Comparison of ENCODE assay signal across 1 cellular context in the genomic region with DNA sequence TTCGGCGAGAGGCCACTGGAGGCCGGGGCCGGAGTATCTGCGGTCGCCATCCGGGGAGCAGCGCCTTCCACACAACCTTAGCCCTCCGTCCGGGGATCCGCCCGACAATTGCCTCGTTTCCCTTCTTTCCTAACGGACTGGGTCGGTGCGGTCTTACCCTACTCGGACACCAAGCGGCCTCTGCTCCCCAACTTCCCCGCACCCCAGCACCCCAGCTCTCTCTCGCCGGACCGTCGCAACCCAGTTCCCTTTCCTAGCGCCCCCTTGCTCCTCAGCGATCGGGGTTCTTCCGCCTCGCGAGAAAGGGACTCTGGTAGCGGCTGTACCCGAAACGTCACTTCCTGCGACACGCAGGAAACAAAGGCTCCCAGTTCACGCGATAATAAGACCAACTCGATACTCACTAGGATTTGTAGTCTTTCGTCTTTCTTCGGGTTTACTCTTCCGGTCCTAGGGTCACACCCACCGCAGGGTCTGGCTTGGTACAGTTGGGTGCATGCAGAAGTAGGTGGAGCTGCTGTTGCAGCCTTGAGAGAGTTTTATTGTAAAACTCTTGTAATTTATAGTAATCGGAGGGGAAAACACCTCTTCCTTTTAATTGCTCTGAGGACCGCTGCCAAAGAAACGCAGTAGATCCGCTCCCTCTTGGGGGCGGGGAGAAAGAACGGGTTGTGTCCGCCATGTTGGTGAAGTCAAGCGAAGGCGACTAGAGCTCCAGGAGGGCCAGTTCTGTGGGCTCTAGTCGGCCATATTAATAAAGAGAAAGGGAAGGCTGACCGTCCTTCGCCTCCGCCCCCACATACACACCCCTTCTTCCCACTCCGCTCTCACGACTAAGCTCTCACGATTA.
A peak's percentile ranks its signal among the peaks of the same experiment; 100 is the strongest.
TF ChIP-seq lines count a peak whose summit lies in the region.

A gene (plus strand): TSS at position 741 of the 850 bp plus-strand sequence. CDS start 209 bp downstream, outside the sequence.
A gene with protein sequence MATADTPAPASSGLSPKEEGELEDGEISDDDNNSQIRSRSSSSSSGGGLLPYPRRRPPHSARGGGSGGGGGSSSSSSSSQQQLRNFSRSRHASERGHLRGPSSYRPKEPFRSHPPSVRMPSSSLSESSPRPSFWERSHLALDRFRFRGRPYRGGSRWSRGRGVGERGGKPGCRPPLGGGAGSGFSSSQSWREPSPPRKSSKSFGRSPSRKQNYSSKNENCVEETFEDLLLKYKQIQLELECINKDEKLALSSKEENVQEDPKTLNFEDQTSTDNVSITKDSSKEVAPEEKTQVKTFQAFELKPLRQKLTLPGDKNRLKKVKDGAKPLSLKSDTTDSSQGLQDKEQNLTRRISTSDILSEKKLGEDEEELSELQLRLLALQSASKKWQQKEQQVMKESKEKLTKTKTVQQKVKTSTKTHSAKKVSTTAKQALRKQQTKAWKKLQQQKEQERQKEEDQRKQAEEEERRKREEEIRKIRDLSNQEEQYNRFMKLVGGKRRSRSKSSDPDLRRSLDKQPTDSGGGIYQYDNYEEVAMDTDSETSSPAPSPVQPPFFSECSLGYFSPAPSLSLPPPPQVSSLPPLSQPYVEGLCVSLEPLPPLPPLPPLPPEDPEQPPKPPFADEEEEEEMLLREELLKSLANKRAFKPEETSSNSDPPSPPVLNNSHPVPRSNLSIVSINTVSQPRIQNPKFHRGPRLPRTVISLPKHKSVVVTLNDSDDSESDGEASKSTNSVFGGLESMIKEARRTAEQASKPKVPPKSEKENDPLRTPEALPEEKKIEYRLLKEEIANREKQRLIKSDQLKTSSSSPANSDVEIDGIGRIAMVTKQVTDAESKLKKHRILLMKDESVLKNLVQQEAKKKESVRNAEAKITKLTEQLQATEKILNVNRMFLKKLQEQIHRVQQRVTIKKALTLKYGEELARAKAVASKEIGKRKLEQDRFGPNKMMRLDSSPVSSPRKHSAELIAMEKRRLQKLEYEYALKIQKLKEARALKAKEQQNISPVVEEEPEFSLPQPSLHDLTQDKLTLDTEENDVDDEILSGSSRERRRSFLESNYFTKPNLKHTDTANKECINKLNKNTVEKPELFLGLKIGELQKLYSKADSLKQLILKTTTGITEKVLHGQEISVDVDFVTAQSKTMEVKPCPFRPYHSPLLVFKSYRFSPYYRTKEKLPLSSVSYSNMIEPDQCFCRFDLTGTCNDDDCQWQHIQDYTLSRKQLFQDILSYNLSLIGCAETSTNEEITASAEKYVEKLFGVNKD (N-terminal part only) (minus strand): TSS at position 288 of the 850 bp plus-strand sequence. CDS start 238 bp downstream, at position 50.

TF ChIP-seq in HepG2, 621 proteins besides CTCF, POLR2A, EP300 and RAD21 (continued from another document and continues in another):
- no peak for TF ChIP-seq ZNF737 (CRISPR knock-in tag; IDR thresholded peaks at IDR 0.05; ENCODE audit: borderline replicate concordance)
- no peak for TF ChIP-seq ZNF782 (CRISPR knock-in tag; IDR thresholded peaks at IDR 0.05; ENCODE audit: borderline replicate concordance)
- TF ChIP-seq ZNF678 (CRISPR knock-in tag; IDR thresholded peaks at IDR 0.05), result no peak
- no peak for TF ChIP-seq RARA (CRISPR knock-in tag; IDR thresholded peaks at IDR 0.05)
- TF ChIP-seq MTF1 (CRISPR knock-in tag; IDR thresholded peaks at IDR 0.05), result no peak
- TF ChIP-seq ZBTB8A (CRISPR knock-in tag; IDR thresholded peaks at IDR 0.05; ENCODE audit: borderline replicate concordance, low read depth), result 0 out of 2 replicates have a peak, but pooled peaks have one; percentile 7
- no peak for TF ChIP-seq ZNF207 (IDR thresholded peaks at IDR 0.05; ENCODE audit: borderline replicate concordance)
- no peak for TF ChIP-seq ZNF713 (CRISPR knock-in tag; IDR thresholded peaks at IDR 0.05)
- TF ChIP-seq RELA (CRISPR knock-in tag; IDR thresholded peaks at IDR 0.05), result no peak
- peak; percentile 90 for TF ChIP-seq KAT8 (CRISPR knock-in tag; IDR thresholded peaks at IDR 0.05)
- peak; percentile 18; the same call in 1 of the 2 replicates for TF ChIP-seq CBX5 (CRISPR knock-in tag; IDR thresholded peaks at IDR 0.05; ENCODE audit: borderline replicate concordance)
- TF ChIP-seq, protein P1, sequence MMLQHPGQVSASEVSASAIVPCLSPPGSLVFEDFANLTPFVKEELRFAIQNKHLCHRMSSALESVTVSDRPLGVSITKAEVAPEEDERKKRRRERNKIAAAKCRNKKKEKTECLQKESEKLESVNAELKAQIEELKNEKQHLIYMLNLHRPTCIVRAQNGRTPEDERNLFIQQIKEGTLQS (CRISPR knock-in tag; IDR thresholded peaks at IDR 0.05), result no peak; the same call in 1 of the 2 replicates
- TF ChIP-seq, protein P2, sequence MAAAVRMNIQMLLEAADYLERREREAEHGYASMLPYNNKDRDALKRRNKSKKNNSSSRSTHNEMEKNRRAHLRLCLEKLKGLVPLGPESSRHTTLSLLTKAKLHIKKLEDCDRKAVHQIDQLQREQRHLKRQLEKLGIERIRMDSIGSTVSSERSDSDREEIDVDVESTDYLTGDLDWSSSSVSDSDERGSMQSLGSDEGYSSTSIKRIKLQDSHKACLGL (CRISPR knock-in tag; IDR thresholded peaks at IDR 0.05), result no peak; the same call in 1 of the 2 replicates
- TF ChIP-seq NFKBIZ (CRISPR knock-in tag; IDR thresholded peaks at IDR 0.05), result no peak
- TF ChIP-seq IRF2 (CRISPR knock-in tag; IDR thresholded peaks at IDR 0.05), result peak; percentile 74
- TF ChIP-seq, protein P3, sequence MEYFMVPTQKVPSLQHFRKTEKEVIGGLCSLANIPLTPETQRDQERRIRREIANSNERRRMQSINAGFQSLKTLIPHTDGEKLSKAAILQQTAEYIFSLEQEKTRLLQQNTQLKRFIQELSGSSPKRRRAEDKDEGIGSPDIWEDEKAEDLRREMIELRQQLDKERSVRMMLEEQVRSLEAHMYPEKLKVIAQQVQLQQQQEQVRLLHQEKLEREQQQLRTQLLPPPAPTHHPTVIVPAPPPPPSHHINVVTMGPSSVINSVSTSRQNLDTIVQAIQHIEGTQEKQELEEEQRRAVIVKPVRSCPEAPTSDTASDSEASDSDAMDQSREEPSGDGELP (IDR thresholded peaks at IDR 0.05; ENCODE audit: borderline replicate concordance, low read depth), result peak; percentile 19; the same call in 1 of the 2 replicates
- TF ChIP-seq, protein P4, sequence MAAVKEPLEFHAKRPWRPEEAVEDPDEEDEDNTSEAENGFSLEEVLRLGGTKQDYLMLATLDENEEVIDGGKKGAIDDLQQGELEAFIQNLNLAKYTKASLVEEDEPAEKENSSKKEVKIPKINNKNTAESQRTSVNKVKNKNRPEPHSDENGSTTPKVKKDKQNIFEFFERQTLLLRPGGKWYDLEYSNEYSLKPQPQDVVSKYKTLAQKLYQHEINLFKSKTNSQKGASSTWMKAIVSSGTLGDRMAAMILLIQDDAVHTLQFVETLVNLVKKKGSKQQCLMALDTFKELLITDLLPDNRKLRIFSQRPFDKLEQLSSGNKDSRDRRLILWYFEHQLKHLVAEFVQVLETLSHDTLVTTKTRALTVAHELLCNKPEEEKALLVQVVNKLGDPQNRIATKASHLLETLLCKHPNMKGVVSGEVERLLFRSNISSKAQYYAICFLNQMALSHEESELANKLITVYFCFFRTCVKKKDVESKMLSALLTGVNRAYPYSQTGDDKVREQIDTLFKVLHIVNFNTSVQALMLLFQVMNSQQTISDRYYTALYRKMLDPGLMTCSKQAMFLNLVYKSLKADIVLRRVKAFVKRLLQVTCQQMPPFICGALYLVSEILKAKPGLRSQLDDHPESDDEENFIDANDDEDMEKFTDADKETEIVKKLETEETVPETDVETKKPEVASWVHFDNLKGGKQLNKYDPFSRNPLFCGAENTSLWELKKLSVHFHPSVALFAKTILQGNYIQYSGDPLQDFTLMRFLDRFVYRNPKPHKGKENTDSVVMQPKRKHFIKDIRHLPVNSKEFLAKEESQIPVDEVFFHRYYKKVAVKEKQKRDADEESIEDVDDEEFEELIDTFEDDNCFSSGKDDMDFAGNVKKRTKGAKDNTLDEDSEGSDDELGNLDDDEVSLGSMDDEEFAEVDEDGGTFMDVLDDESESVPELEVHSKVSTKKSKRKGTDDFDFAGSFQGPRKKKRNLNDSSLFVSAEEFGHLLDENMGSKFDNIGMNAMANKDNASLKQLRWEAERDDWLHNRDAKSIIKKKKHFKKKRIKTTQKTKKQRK (IDR thresholded peaks at IDR 0.05; ENCODE audit: low read length), result no peak
- 0 out of 2 replicates have a peak, but pooled peaks have one; percentile 42 for TF ChIP-seq NAIF1 (CRISPR knock-in tag; IDR thresholded peaks at IDR 0.05; ENCODE audit: borderline replicate concordance)
- peak; percentile 29; the same call in 1 of the 2 replicates for TF ChIP-seq ZNF589 (CRISPR knock-in tag; conservative IDR thresholded peaks at IDR 0.05)
- TF ChIP-seq, protein P5, sequence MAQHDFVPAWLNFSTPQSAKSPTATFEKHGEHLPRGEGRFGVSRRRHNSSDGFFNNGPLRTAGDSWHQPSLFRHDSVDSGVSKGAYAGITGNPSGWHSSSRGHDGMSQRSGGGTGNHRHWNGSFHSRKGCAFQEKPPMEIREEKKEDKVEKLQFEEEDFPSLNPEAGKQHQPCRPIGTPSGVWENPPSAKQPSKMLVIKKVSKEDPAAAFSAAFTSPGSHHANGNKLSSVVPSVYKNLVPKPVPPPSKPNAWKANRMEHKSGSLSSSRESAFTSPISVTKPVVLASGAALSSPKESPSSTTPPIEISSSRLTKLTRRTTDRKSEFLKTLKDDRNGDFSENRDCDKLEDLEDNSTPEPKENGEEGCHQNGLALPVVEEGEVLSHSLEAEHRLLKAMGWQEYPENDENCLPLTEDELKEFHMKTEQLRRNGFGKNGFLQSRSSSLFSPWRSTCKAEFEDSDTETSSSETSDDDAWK (CRISPR knock-in tag; IDR thresholded peaks at IDR 0.05), result no peak
- TF ChIP-seq TEAD3 (CRISPR knock-in tag; optimal IDR thresholded peaks at IDR 0.05; ENCODE audit: borderline replicate concordance), result peak; percentile 23
- TF ChIP-seq, protein P6, sequence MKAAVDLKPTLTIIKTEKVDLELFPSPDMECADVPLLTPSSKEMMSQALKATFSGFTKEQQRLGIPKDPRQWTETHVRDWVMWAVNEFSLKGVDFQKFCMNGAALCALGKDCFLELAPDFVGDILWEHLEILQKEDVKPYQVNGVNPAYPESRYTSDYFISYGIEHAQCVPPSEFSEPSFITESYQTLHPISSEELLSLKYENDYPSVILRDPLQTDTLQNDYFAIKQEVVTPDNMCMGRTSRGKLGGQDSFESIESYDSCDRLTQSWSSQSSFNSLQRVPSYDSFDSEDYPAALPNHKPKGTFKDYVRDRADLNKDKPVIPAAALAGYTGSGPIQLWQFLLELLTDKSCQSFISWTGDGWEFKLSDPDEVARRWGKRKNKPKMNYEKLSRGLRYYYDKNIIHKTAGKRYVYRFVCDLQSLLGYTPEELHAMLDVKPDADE (CRISPR knock-in tag; IDR thresholded peaks at IDR 0.05), result no peak
- no peak for TF ChIP-seq NKX3-1 (CRISPR knock-in tag; IDR thresholded peaks at IDR 0.05)
- no peak for TF ChIP-seq U2AF1 (optimal IDR thresholded peaks at IDR 0.05; ENCODE audit: low read depth, low read length)
- TF ChIP-seq TARDBP (CRISPR knock-in tag; IDR thresholded peaks at IDR 0.05), result peak; percentile 59
- TF ChIP-seq, protein P7, sequence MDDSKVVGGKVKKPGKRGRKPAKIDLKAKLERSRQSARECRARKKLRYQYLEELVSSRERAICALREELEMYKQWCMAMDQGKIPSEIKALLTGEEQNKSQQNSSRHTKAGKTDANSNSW (CRISPR knock-in tag; IDR thresholded peaks at IDR 0.05; ENCODE audit: borderline replicate concordance), result no peak; the same call in 1 of the 2 replicates
- no peak for TF ChIP-seq NFIC (IDR thresholded peaks at IDR 0.05; ENCODE audit: low read length)
- no peak for TF ChIP-seq ATRX (CRISPR knock-in tag; IDR thresholded peaks at IDR 0.05; ENCODE audit: borderline replicate concordance)
- TF ChIP-seq ZNF788 (CRISPR knock-in tag; IDR thresholded peaks at IDR 0.05; ENCODE audit: borderline replicate concordance), result peak; percentile 49; the same call in 1 of the 2 replicates
- peak; percentile 50; the same call in 1 of the 2 replicates for TF ChIP-seq ZNF501 (CRISPR knock-in tag; IDR thresholded peaks at IDR 0.05)
- TF ChIP-seq ZNF138 (CRISPR knock-in tag; IDR thresholded peaks at IDR 0.05; ENCODE audit: low read depth), result peak; percentile 76; the same call in 1 of the 2 replicates
- TF ChIP-seq ZNF510 (CRISPR knock-in tag; IDR thresholded peaks at IDR 0.05; ENCODE audit: low read depth), result no peak
- no peak for TF ChIP-seq JUND (CRISPR knock-in tag; IDR thresholded peaks at IDR 0.05)
- TF ChIP-seq, protein P8, sequence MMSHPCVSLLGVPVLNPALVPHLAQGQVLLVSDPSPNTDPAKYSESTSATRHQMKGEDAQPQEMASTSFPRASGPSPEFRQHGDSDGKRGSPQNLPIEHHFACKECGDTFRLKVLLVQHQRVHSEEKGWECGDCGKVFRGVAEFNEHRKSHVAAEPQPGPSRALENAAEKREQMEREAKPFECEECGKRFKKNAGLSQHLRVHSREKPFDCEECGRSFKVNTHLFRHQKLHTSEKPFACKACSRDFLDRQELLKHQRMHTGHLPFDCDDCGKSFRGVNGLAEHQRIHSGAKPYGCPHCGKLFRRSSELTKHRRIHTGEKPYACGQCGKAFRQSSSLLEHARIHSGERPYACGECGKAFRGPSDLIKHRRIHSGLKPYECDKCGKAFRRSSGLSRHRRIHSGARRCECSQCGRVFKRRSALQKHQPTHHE (CRISPR knock-in tag; IDR thresholded peaks at IDR 0.05; ENCODE audit: borderline replicate concordance), result no peak; the same call in 1 of the 2 replicates
- TF ChIP-seq ZNF33A (CRISPR knock-in tag; IDR thresholded peaks at IDR 0.05; ENCODE audit: borderline replicate concordance), result no peak
- TF ChIP-seq, protein P9, sequence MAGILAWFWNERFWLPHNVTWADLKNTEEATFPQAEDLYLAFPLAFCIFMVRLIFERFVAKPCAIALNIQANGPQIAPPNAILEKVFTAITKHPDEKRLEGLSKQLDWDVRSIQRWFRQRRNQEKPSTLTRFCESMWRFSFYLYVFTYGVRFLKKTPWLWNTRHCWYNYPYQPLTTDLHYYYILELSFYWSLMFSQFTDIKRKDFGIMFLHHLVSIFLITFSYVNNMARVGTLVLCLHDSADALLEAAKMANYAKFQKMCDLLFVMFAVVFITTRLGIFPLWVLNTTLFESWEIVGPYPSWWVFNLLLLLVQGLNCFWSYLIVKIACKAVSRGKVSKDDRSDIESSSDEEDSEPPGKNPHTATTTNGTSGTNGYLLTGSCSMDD (CRISPR knock-in tag; IDR thresholded peaks at IDR 0.05), result no peak
- TF ChIP-seq, protein P10, sequence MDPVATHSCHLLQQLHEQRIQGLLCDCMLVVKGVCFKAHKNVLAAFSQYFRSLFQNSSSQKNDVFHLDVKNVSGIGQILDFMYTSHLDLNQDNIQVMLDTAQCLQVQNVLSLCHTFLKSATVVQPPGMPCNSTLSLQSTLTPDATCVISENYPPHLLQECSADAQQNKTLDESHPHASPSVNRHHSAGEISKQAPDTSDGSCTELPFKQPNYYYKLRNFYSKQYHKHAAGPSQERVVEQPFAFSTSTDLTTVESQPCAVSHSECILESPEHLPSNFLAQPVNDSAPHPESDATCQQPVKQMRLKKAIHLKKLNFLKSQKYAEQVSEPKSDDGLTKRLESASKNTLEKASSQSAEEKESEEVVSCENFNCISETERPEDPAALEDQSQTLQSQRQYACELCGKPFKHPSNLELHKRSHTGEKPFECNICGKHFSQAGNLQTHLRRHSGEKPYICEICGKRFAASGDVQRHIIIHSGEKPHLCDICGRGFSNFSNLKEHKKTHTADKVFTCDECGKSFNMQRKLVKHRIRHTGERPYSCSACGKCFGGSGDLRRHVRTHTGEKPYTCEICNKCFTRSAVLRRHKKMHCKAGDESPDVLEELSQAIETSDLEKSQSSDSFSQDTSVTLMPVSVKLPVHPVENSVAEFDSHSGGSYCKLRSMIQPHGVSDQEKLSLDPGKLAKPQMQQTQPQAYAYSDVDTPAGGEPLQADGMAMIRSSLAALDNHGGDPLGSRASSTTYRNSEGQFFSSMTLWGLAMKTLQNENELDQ (CRISPR knock-in tag; IDR thresholded peaks at IDR 0.05; ENCODE audit: borderline replicate concordance), result no peak
- no peak for TF ChIP-seq ZNF672 (CRISPR knock-in tag; IDR thresholded peaks at IDR 0.05)
- no peak for TF ChIP-seq ZNF83 (CRISPR knock-in tag; IDR thresholded peaks at IDR 0.05; ENCODE audit: borderline replicate concordance)
